Comparison of ENCODE assay signal across 8 cellular contexts in the genomic region with DNA sequence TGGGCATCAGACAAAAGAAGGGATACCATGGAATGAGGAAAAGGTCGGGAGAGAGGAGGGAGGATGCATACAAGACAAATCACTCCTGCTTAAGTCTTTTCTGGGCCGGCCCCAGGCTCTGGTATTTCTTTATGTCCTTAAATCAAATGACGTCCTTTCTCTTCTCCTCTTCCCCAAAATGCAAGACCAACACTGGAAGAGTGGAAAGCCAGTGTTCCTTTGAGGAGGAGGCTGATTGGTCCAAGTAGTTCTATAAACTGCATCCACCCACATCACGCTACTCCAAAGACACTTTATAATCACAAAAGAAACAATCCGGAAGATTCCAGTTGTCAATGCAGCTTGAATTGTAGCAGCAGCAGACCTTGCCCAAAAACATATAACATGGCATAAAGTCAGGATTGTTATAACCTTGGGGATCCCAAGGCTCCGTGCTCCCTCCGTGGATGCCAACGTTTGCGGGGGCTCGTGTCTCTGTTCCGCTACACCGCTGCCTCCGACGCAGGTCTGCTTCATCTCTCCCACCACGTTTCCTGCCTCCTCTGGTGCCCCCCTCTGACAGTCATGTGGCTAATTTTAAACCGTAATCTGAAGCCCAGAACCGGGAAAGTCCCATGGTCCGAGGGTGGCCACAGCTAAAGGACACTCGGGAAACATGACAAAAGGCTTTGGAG. TPM values are rescaled to one million over a fixed set of nuclear protein-coding genes. Genes with fewer than 3 reads are reported as not detected.
DNase-seq lines count a peak whose midpoint lies in the region; ATAC-seq, FAIRE-seq and TF ChIP-seq lines count a peak whose summit lies in the region.

No MANE protein-coding gene starts in this region.

- no peak for DNase-seq in GM10248 (ENCODE audit: extremely low spot score)
- peak; percentile 25 for DNase-seq in activated CD4-positive, alpha-beta T cell treated with anti-CD3 and anti-CD28 coated beads for 48 hours
- DNase-seq in H1 (ENCODE audit: low read depth in 1 of 2, low spot score in 2 of 2), result no peak
- DNase-seq in mucosa of descending colon, result peak in 1 of 3 donors; percentile 39
- no peak for DNase-seq in NCI-H128 (lab: John Stamatoyannopoulos, UW; ENCODE audit: unreplicated experiment)
- no peak for DNase-seq in NCI-H226

- POLR2A ChIA-PET in GM10248 (lab: Yijun Ruan, JAX) (no interaction called here), H1 (lab: Charles Lee; ENCODE audit: partially characterized antibody) (interaction anchor here (0.6 kb wide), 1 partner anchor 88 kb away, joined by 3 read pairs; no protein-coding TSS in a partner anchor)

- H4K20me1 ChIP-seq in H1 (replicated peaks in 1 of 2; ENCODE audit: control insufficient read depth in 1 of 2, insufficient read depth in 2 of 2, low read length in 2 of 2), result no peaks in the 10 kb centered on the region

- ATAC-seq in mucosa of descending colon (peak; percentile 39), GM18498 (IDR thresholded peaks at IDR 0.05; ENCODE audit: unreplicated experiment) (no peak)

- H3K56ac ChIP-seq in H1 (replicated peaks; ENCODE audit: insufficient read length, low read depth, low read length), result no peak overlapping the region

- FAIRE-seq in H1 (lab: Jason Lieb, UNC), result no peak

- H3K4me3 ChIP-seq in H1 (ENCODE audit: extremely low read depth in 1 of 4, insufficient read depth in 2 of 4, low read depth in 3 of 4, low read length in 4 of 4), result no peak overlapping the region
- no peak overlapping the region for H3K4me3 ChIP-seq in mucosa of descending colon
- H3K4me3 ChIP-seq in subcutaneous abdominal adipose tissue (ENCODE audit: low read depth in 1 of 5, low read length in 5 of 5), result peak overlapping the region; percentile 43 to 71 (median 52)

- peak in 1 of 2 experiments; percentile 30; a peak in 2 of 4 replicates for TF ChIP-seq RAD21 in H1 (IDR thresholded peaks at IDR 0.05 in 1 of 2, conservative IDR thresholded peaks at IDR 0.05 in 1 of 2; ENCODE audit: low read depth in 2 of 2, low read length in 2 of 2)

- no peak overlapping the region for H3K9ac ChIP-seq in H1 (replicated peaks in 1 of 4; ENCODE audit: extremely low read depth in 1 of 4, low read depth in 3 of 4, low read length in 3 of 4)
- peak overlapping the region in 3 of 5 donors; percentile 32 to 56 (median 50) for H3K9ac ChIP-seq in subcutaneous abdominal adipose tissue (ENCODE audit: low read length in 5 of 5)

- H3K4ac ChIP-seq in H1 (replicated peaks; ENCODE audit: insufficient read length, low read depth, low read length), result no peak overlapping the region

- 0 out of 2 replicates have a peak overlapping the region, but pooled peaks have one; percentile 43 for H2AFZ ChIP-seq in H1 (ENCODE audit: low read length)

- WGBS in H1 (ENCODE audit: extremely low coverage in 1 of 2, insufficient coverage in 1 of 2, insufficient read length in 1 of 2, insufficient replicate concordance in 2 of 2, low coverage in 1 of 2, low lambda C conversion rate in 2 of 2, missing lambda C conversion rate in 1 of 2), 2 experiments, result 57% methylated on average over 18 of the region's 19 CpGs; no CpG with 5 or more reads in 1 of the 2 experiments

- peak overlapping the region in 1 of 2 experiments; percentile 30; a peak in 2 of 4 replicates for H3K4me2 ChIP-seq in H1 (ENCODE audit: insufficient read depth in 1 of 2, low read depth in 2 of 2, low read length in 2 of 2)

- H2BK12ac ChIP-seq in H1 (ENCODE audit: low read depth, low read length), result no peak overlapping the region; the same call in 1 of the 2 replicates

- TF ChIP-seq CTCF in GM10248 (IDR thresholded peaks at IDR 0.05; ENCODE audit: control extremely low read depth, extremely low read depth, low read depth, missing control alignments), result peak; percentile 13
- TF ChIP-seq CTCF in H1 (IDR thresholded peaks at IDR 0.05; ENCODE audit: control extremely low read depth in 1 of 3, insufficient read depth in 1 of 3, low read depth in 1 of 3, low read length in 3 of 3), result no peak
- no peak for TF ChIP-seq CTCF in mucosa of descending colon (IDR thresholded peaks at IDR 0.05)

- no peaks in the 10 kb centered on the region for H3K79me2 ChIP-seq in H1 (ENCODE audit: control insufficient read depth in 1 of 2, insufficient read depth in 2 of 2, low read length in 2 of 2)

- no peak overlapping the region for H3K14ac ChIP-seq in H1 (ENCODE audit: insufficient read length)

- no peak overlapping the region for H2BK120ac ChIP-seq in H1 (replicated peaks; ENCODE audit: low read depth, low read length)

- TF ChIP-seq POLR2A in H1 (IDR thresholded peaks at IDR 0.05; ENCODE audit: control extremely low read depth in 1 of 2, low read depth in 2 of 2, low read length in 2 of 2), result no peak

- H3K27me3 ChIP-seq in H1 (replicated peaks in 1 of 4; ENCODE audit: control insufficient read depth in 3 of 4, extremely low read depth in 1 of 4, insufficient read depth in 3 of 4, low read length in 3 of 4) (no peaks in the 10 kb centered on the region), subcutaneous abdominal adipose tissue (ENCODE audit: control insufficient read depth in 5 of 5, insufficient read depth in 4 of 5, low read length in 5 of 5) (peaks cover 0 to 3% (median 0%) of the 10 kb centered on the region in 5 donors)

- no peaks in the 10 kb centered on the region for H3K79me1 ChIP-seq in H1 (ENCODE audit: low read depth, low read length)

- H3K36me3 ChIP-seq in H1 (ENCODE audit: control insufficient read depth in 2 of 4, insufficient read depth in 4 of 4, low read length in 3 of 4) (no peaks in the 10 kb centered on the region), mucosa of descending colon (ENCODE audit: low read depth) (no peaks in the 10 kb centered on the region), subcutaneous abdominal adipose tissue (ENCODE audit: control insufficient read depth in 5 of 5, insufficient read depth in 5 of 5, low read length in 5 of 5) (no peaks in the 10 kb centered on the region)

- no peak for TF ChIP-seq EP300 in H1 (IDR thresholded peaks at IDR 0.05; ENCODE audit: borderline replicate concordance in 1 of 2, low read depth in 2 of 2, low read length in 2 of 2)

- no peak overlapping the region for H4K5ac ChIP-seq in H1 (ENCODE audit: insufficient read length, low read depth, low read length)

- H3K9me3 ChIP-seq in H1 (ENCODE audit: insufficient read depth in 2 of 2, low read depth in 1 of 2, low read length in 1 of 2) (peaks cover 0 to 6% of the 10 kb centered on the region in 2 experiments; a peak in 1 of 4 replicates), mucosa of descending colon (no peaks in the 10 kb centered on the region), subcutaneous abdominal adipose tissue (ENCODE audit: control insufficient read depth in 5 of 5, low read length in 5 of 5) (peaks cover 0 to 5% (median 0%) of the 10 kb centered on the region in 5 donors)

- peak overlapping the region; percentile 72; the same call in 1 of the 2 replicates for H2BK20ac ChIP-seq in H1 (ENCODE audit: low read length)

- intact Hi-C loops in mucosa of descending colon (cut with DNase I, micrococcal nuclease), result no loop called here

- H3K27ac ChIP-seq in H1 (ENCODE audit: low read depth, low read length) (no peak overlapping the region), subcutaneous abdominal adipose tissue (ENCODE audit: low read depth, low read length) (no peak overlapping the region)

- H3K23ac ChIP-seq in H1 (ENCODE audit: insufficient read length), result no peak overlapping the region

- H3K4me1 ChIP-seq in H1 (replicated peaks in 1 of 4; ENCODE audit: control insufficient read depth in 3 of 4, insufficient read depth in 4 of 4, low read length in 3 of 4) (peaks cover 0 to 4% (median under 1%) of the 10 kb centered on the region in 4 experiments; a peak in 2 of 7 replicates), mucosa of descending colon (ENCODE audit: low read depth) (peaks cover 3% of the 10 kb centered on the region), subcutaneous abdominal adipose tissue (ENCODE audit: control insufficient read depth in 5 of 5, insufficient read depth in 5 of 5, low read length in 5 of 5) (peaks cover 0 to 17% (median 12%) of the 10 kb centered on the region in 5 donors)

- CTCF ChIA-PET in GM10248 (lab: Yijun Ruan, JAX) (no interaction called here), H1 (lab: Charles Lee; ENCODE audit: partially characterized antibody) (interaction anchor here (0.7 kb wide), 1 partner anchor 278 kb away, joined by 3 read pairs; no protein-coding TSS in a partner anchor)

- no peak overlapping the region for H2AK5ac ChIP-seq in H1 (ENCODE audit: low read depth, low read length)

- 0 out of 2 replicates have a peak overlapping the region, but pooled peaks have one; percentile 10 for H2BK5ac ChIP-seq in H1 (ENCODE audit: low read depth, low read length)

- H4K8ac ChIP-seq in H1 (ENCODE audit: extremely low read depth, insufficient read depth, low read length), result no peak overlapping the region

- no peaks in the 10 kb centered on the region for H3K23me2 ChIP-seq in H1 (ENCODE audit: low read depth, low read length)

- peak overlapping the region; percentile 4 for H4K91ac ChIP-seq in H1 (replicated peaks; ENCODE audit: insufficient read length, low read length)

- H3K18ac ChIP-seq in H1 (ENCODE audit: extremely low read depth, low read length), result no peak overlapping the region

- H2BK15ac ChIP-seq in H1 (ENCODE audit: low read length), result no peak overlapping the region

TF ChIP-seq in H1, 55 proteins besides CTCF, POLR2A, EP300 and RAD21 (continues in another document):
- TF ChIP-seq YY1 (IDR thresholded peaks at IDR 0.05; ENCODE audit: low read depth, low read length) (no peak), CREB1 (IDR thresholded peaks at IDR 0.05) (no peak)

RNA-seq across cellular contexts. Expression of a gene that starts 47.1 kb away (rescaled TPM):
- 35.9 and 37.3 TPM in 2 replicates for total RNA-seq in H1 (2021; fragmentation: NEBNext Ultra II Directional; extraction: Animal tissue kit (Norgen Biotek cat#: 25700))
- polyA plus RNA-seq in H1 (2011; rRNA removed), result 7.0 and 9.6 TPM in 2 replicates
- polyA plus RNA-seq in H1 (2011; cell fraction: cytosol; rRNA removed), result 9.3 TPM
- polyA plus RNA-seq in H1 (2011; cell fraction: nucleus; rRNA removed), result 4.9 TPM
- polyA plus RNA-seq in H1 (2012, experiment 1 of 2), result 10.6 to 14.7 TPM (median 12.8 TPM) in 4 replicates
- 4.2 TPM for polyA plus RNA-seq in H1 (2012, experiment 2 of 2)
- 15.5 TPM for polyA plus RNA-seq in H1 (2013, experiment 1 of 2)
- polyA plus RNA-seq in H1 (2013, experiment 2 of 2), result 15.6 TPM
- polyA minus RNA-seq in H1 (2011; rRNA and poly(A)+ RNA removed), result 7.7 and 8.1 TPM in 2 replicates
- 5.7 TPM for polyA minus RNA-seq in H1 (2011; cell fraction: cytosol; rRNA and poly(A)+ RNA removed)
- 9.3 TPM for polyA minus RNA-seq in H1 (2011; cell fraction: nucleus; rRNA and poly(A)+ RNA removed)
- total RNA-seq in mucosa of descending colon, result 10 to 100 TPM; 26.2 to 45.4 (median 33.6) TPM

RNA-seq across cellular contexts. Expression of a gene that starts 55.6 kb away (rescaled TPM):
- 34.3 and 36.7 TPM in 2 replicates for total RNA-seq in H1 (2021; fragmentation: NEBNext Ultra II Directional; extraction: Animal tissue kit (Norgen Biotek cat#: 25700))
- polyA plus RNA-seq in H1 (2011; rRNA removed), result 8.0 and 13.0 TPM in 2 replicates
- 15.9 TPM for polyA plus RNA-seq in H1 (2011; cell fraction: cytosol; rRNA removed)
- 9.9 TPM for polyA plus RNA-seq in H1 (2011; cell fraction: nucleus; rRNA removed)
- 21.7 to 23.9 TPM (median 22.7 TPM) in 4 replicates for polyA plus RNA-seq in H1 (2012, experiment 1 of 2)
- 5.9 TPM for polyA plus RNA-seq in H1 (2012, experiment 2 of 2)
- polyA plus RNA-seq in H1 (2013, experiment 1 of 2), result 17.6 TPM
- 18.0 TPM for polyA plus RNA-seq in H1 (2013, experiment 2 of 2)
- polyA minus RNA-seq in H1 (2011; rRNA and poly(A)+ RNA removed), result 16.9 and 25.5 TPM in 2 replicates
- 19.9 TPM for polyA minus RNA-seq in H1 (2011; cell fraction: cytosol; rRNA and poly(A)+ RNA removed)
- polyA minus RNA-seq in H1 (2011; cell fraction: nucleus; rRNA and poly(A)+ RNA removed), result 17.0 TPM
- total RNA-seq in mucosa of descending colon, result 10 to 100 TPM; 33.4 to 58.4 (median 38.7) TPM

Comparison
In these comparisons a context has a peak if more than half of its experiments do, and no peak if none do; other contexts are left out.
1. H3K4me3 ChIP-seq: peak in subcutaneous abdominal adipose tissue (5 of 5); none in H1 (0 of 4) and mucosa of descending colon (single experiment).
2. H3K9ac ChIP-seq: peak in subcutaneous abdominal adipose tissue (3 of 5); none in H1 (0 of 4).